11 cellular contexts compared by ENCODE assay signal in the genomic region with DNA sequence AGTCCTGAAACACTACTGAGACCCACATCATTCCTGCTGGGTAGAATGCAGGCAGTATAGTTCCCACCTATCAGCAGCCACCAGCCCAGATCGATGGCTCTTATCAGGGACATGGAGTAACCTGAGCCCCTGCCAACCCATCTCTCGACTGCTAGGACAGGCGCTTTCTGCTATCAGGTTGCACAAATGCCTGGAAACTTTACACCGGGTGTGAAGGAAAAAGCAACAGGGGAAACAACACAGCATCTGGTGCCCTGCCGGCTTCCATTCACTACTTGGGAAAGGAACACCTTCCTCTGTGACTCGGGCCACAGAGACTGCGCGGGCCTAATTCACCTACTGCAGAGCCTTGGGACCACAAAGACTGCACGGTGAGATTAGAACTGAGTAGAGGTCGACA. TPM values are rescaled to one million over a fixed set of nuclear protein-coding genes. Genes with fewer than 3 reads are reported as not detected.
DNase-seq lines count a peak whose midpoint lies in the region; ATAC-seq and TF ChIP-seq lines count a peak whose summit lies in the region.
"Had no signal": no experiment of that assay in that cellular context is flagged by ENCODE, and none has a peak within 500 bp of the region (broad histone marks: within the 10 kb centered on the region; RNA-seq: fewer than 3 reads in every experiment).

No MANE protein-coding gene starts in this region.

- ATAC-seq in right cardiac atrium, result peak; percentile 45 to 50

- no peak for TF ChIP-seq EP300 in transverse colon (IDR thresholded peaks at IDR 0.05; ENCODE audit: low read depth)

- no peak for TF ChIP-seq POLR2A in transverse colon (IDR thresholded peaks at IDR 0.05)

- TF ChIP-seq CTCF in transverse colon (IDR thresholded peaks at IDR 0.05) (no peak), coronary artery (IDR thresholded peaks at IDR 0.05) (no peak)

- DNase-seq in DMS79 treated with DMSO at 0.1 percent for 48 hours (lab: John Stamatoyannopoulos, UW), result peak; percentile 6
- no peak for DNase-seq in DMS79 (lab: John Stamatoyannopoulos, UW)
- peak; percentile 43 for DNase-seq in NCI-H69 (lab: John Stamatoyannopoulos, UW)
- peak in 1 of 3 donors; percentile 68 for DNase-seq in right cardiac atrium
- DNase-seq in transverse colon, result no peak
- DNase-seq in activated naive CD4-positive, alpha-beta T cell treated with anti-CD3 and anti-CD28 coated beads, Interleukin-2, amount 50 U/mL, for 16 hours, result no peak
- no peak for DNase-seq in coronary artery (ENCODE audit: low spot score)
- no peak for DNase-seq in activated effector memory CD4-positive, alpha-beta T cell treated with anti-CD3 and anti-CD28 coated beads, Interleukin-2, amount 50 U/mL, for 16 hours
- DNase-seq: foreskin melanocyte, NCI-H2081 treated with DMSO at 0.1 percent for 48 hours had no signal

- H3K9me3 ChIP-seq in right cardiac atrium (ENCODE audit: control insufficient read depth, low read length) (no peaks in the 10 kb centered on the region), transverse colon (no peaks in the 10 kb centered on the region)

- H3K36me3 ChIP-seq in transverse colon, result no peaks in the 10 kb centered on the region

- intact Hi-C loops in right cardiac atrium (cut with DNase I), result no loop called here
- intact Hi-C loops in transverse colon (cut with DNase I; ENCODE audit: low total_unique reads), result no loop called here

- 37% methylated on average over 10 of the region's 10 CpGs for WGBS in right cardiac atrium
- 76% methylated on average over 10 of the region's 10 CpGs; no CpG with 5 or more reads in 1 of the 2 donors for WGBS in transverse colon (ENCODE audit: low coverage in 1 of 2), 2 donors

- H3K4me1 ChIP-seq in right cardiac atrium (ENCODE audit: control insufficient read depth, insufficient read depth, low read length) (peaks cover 11% of the 10 kb centered on the region), transverse colon (peaks cover 11 to 49% (median 29%) of the 10 kb centered on the region in 4 donors)

- in situ Hi-C loops in transverse colon (cut with MboI; ENCODE audit: low pct_ligation_motif_present in 1 of 4, low pct_unique_long_range_greater_than_20kb in 1 of 4, low sequenced_read_pairs in 3 of 4), result no loop called here

- no peaks in the 10 kb centered on the region for H3K27me3 ChIP-seq in right cardiac atrium (ENCODE audit: control insufficient read depth, insufficient read depth)
- H3K27me3 ChIP-seq in transverse colon, result no peaks in the 10 kb centered on the region

- H3K4me3 ChIP-seq in right cardiac atrium (ENCODE audit: low read length) (no peak overlapping the region), transverse colon (no peak overlapping the region), coronary artery (no peak overlapping the region)

- H3K27ac ChIP-seq in right cardiac atrium (ENCODE audit: low read length) (no peak overlapping the region), transverse colon (peak overlapping the region; percentile 52 to 59 (median 54)), coronary artery (no peak overlapping the region)
- H3K27ac ChIP-seq: 22Rv1 had no signal

RNA-seq across cellular contexts. Expression of a gene that starts 18.5 kb away (rescaled TPM):
- total RNA-seq in right cardiac atrium, result 10 to 100 TPM; 67.4 to 89.8 (median 73.8) TPM
- 36.7 TPM for polyA plus RNA-seq in right cardiac atrium
- total RNA-seq in transverse colon, result 10 to 100 TPM; 27.3 to 61.1 (median 43.1) TPM

Comparison
In these comparisons a context has a peak if more than half of its experiments do, and no peak if none do; other contexts are left out.
1. DNase-seq: peak in DMS79 treated with DMSO at 0.1 percent for 48 hours (single experiment) and NCI-H69 (single experiment); none in DMS79 (single experiment), transverse colon (single experiment), activated naive CD4-positive, alpha-beta T cell treated with anti-CD3 and anti-CD28 coated beads, Interleukin-2, amount 50 U/mL, for 16 hours (single experiment), coronary artery (single experiment) and activated effector memory CD4-positive, alpha-beta T cell treated with anti-CD3 and anti-CD28 coated beads, Interleukin-2, amount 50 U/mL, for 16 hours (single experiment).
2. H3K27ac ChIP-seq: peak in transverse colon (4 of 4); none in right cardiac atrium (single experiment) and coronary artery (0 of 2).